Comparison of ENCODE assay signal across 14 cellular contexts in genomic region chr14:99596071-99596627, GRCh38. TPM values are rescaled to one million over a fixed set of nuclear protein-coding genes. Genes with fewer than 3 reads are reported as not detected.
DNase-seq lines count a peak whose midpoint lies in the region; ATAC-seq and TF ChIP-seq lines count a peak whose summit lies in the region.
"Had no signal": no experiment of that assay in that cellular context is flagged by ENCODE, and none has a peak within 500 bp of the region (broad histone marks: within the 10 kb centered on the region; RNA-seq: fewer than 3 reads in every experiment).

No MANE protein-coding gene starts in this region.

- H3K27me3 ChIP-seq in spleen (replicated peaks in 1 of 7) (no peaks in the 10 kb centered on the region), GM23248 (replicated peaks; ENCODE audit: insufficient read depth) (no peaks in the 10 kb centered on the region)

- H3K4me2 ChIP-seq in GM23248 (ENCODE audit: unreplicated experiment): no peak overlapping the region

- H4K20me1 ChIP-seq in GM23248 (ENCODE audit: insufficient read depth): no peaks in the 10 kb centered on the region

- TF ChIP-seq CTCF in spleen (IDR thresholded peaks at IDR 0.05 in 8 of 11, conservative IDR thresholded peaks at IDR 0.05 in 3 of 11): no peak

- no peak overlapping the region for H3K9ac ChIP-seq in GM23248

- intact Hi-C loops in left colon (cut with DNase I, micrococcal nuclease): no loop called here
- intact Hi-C loops in spleen (cut with DNase I; ENCODE audit: low total_unique reads): no loop called here

- no peaks in the 10 kb centered on the region for H3K36me3 ChIP-seq in spleen
- H3K36me3 ChIP-seq in GM23248 (ENCODE audit: low read depth): no peaks in the 10 kb centered on the region

- H3K79me2 ChIP-seq in GM23248 (ENCODE audit: insufficient read depth): peaks cover 19% of the 10 kb centered on the region

- H3F3A ChIP-seq in GM23248 (ENCODE audit: insufficient read depth): no peaks in the 10 kb centered on the region

- no peaks in the 10 kb centered on the region for H3K9me2 ChIP-seq in GM23248 (ENCODE audit: insufficient read depth)

- H2AFZ ChIP-seq in GM23248: no peak overlapping the region

- H3K27ac ChIP-seq in spleen: peak overlapping the region; percentile 42 to 81 (median 72)
- no peak overlapping the region for H3K27ac ChIP-seq in GM23248

- in situ Hi-C loops in T47D (cut with HindIII; ENCODE audit: low pct_unique_long_range_greater_than_20kb, low sequenced_read_pairs) (no loop called here), GM23248 (cut with MboI) (no loop called here)

- H3K4me3 ChIP-seq in spleen (no peak overlapping the region), GM23248 (no peak overlapping the region)

- H3K9me3 ChIP-seq in spleen: no peaks in the 10 kb centered on the region
- H3K9me3 ChIP-seq in GM23248 (ENCODE audit: low read depth): no peaks in the 10 kb centered on the region

- TF ChIP-seq POLR2A in spleen (IDR thresholded peaks at IDR 0.05): no peak

- WGBS in spleen, 5 donors: 68 to 73% (median 72%) methylated on average over 9 to 10 of the region's 10 CpGs
- 89 to 91% methylated on average over 10 of the region's 10 CpGs for WGBS in GM23248 (ENCODE audit: low coverage in 1 of 2, low lambda C conversion rate in 2 of 2, missing lambda C conversion rate in 2 of 2), 2 experiments

- peak; percentile 77 for ATAC-seq in left colon
- no peak for ATAC-seq in GM21576 (IDR thresholded peaks at IDR 0.05; ENCODE audit: unreplicated experiment)

- H3K4me1 ChIP-seq in spleen (peaks cover 24 to 85% (median 53%) of the 10 kb centered on the region in 6 donors), GM23248 (ENCODE audit: insufficient read depth) (0 out of 2 replicates have a peak, but pooled peaks cover under 1% of the 10 kb centered on the region)

- DNase-seq in Daoy (ENCODE audit: low read depth) (peak; percentile 56), T47D (ENCODE audit: low read depth in 1 of 2, low spot score in 1 of 2) (peak; percentile 58 to 78), left colon (peak; percentile 48 to 78), spleen (no peak), GM23248 (no peak), NCI-H446 treated with DMSO at 0.1 percent for 48 hours (lab: John Stamatoyannopoulos, UW) (no peak), SKM-1 (lab: John Stamatoyannopoulos, UW; ENCODE audit: unreplicated experiment) (no peak)
- DNase-seq: COR-L47; effector CD8-positive, alpha-beta T cell; GOT3; NCI-H2081 had no signal

RNA-seq across cellular contexts. Expression of gene CCDC85C, which starts 7.9 kb away (rescaled TPM):
- total RNA-seq in Daoy (2014; rRNA removed; shearing (Covaris generic)): 16.6 and 19.4 TPM in 2 replicates
- total RNA-seq in left colon (10 to 100 TPM; 66.3 to 68.1 TPM), spleen (10 to 100 TPM in 4 of 7 donors, 1 to 10 TPM in 3; 6.0 to 12.4 (median 11.3) TPM)
- polyA plus RNA-seq in spleen (1 to 10 TPM; 1.6 to 6.5 (median 1.9) TPM), GM23248 (2016; fragmentation: Nextera tagmentation; extraction: Ambion mirVana) (0.68 and 1.1 TPM in 2 replicates)
- 9.0 and 11.0 TPM in 2 replicates for total RNA-seq in GM23248 (2014; rRNA removed; shearing (Covaris generic))

RNA-seq across cellular contexts. Expression of gene HHIPL1, which starts 48.8 kb away (rescaled TPM):
- 1.2 and 2.5 TPM in 2 replicates for total RNA-seq in Daoy (2014; rRNA removed; shearing (Covaris generic))
- 1 to 10 TPM in 1 of 2 donors, under 1 TPM in 1; 0.31 to 1.0 TPM for total RNA-seq in left colon
- total RNA-seq in spleen: 1 to 10 TPM; 1.8 to 4.2 (median 2.8) TPM
- under 1 TPM; 0.43 to 0.67 (median 0.64) TPM for polyA plus RNA-seq in spleen
- 11.3 and 19.2 TPM in 2 replicates for total RNA-seq in GM23248 (2014; rRNA removed; shearing (Covaris generic))
- polyA plus RNA-seq in GM23248 (2016; fragmentation: Nextera tagmentation; extraction: Ambion mirVana): 5.8 and 6.5 TPM in 2 replicates
- total RNA-seq: mononuclear cell; T-helper 2 cell treated with Interferon-gamma antibody and Interleukin-4, amounts not matched to agents 100 ng/mL and 5 ng/mL, for 36 hours had no signal

Comparison
In these comparisons a context has a peak if more than half of its experiments do, and no peak if none do; other contexts are left out.
1. DNase-seq: peak in Daoy (single experiment), T47D (2 of 2) and left colon (2 of 2); none in spleen (single experiment), GM23248 (single experiment), NCI-H446 treated with DMSO at 0.1 percent for 48 hours (single experiment) and SKM-1 (single experiment).